2 cellular contexts compared by ENCODE assay signal in genomic region chrX:25275159-25275558, GRCh38.
TF ChIP-seq lines count a peak whose summit lies in the region.

No MANE protein-coding gene starts in this region.

TF ChIP-seq in SK-N-SH, 30 proteins besides CTCF, POLR2A, EP300 and RAD21 (continued from another document):
- TF ChIP-seq NRF1 (IDR thresholded peaks at IDR 0.05; ENCODE audit: low read depth, low read length) (no peak), JUND (IDR thresholded peaks at IDR 0.05) (no peak), MEF2A (IDR thresholded peaks at IDR 0.05; ENCODE audit: borderline replicate concordance, low read depth) (no peak), FOSL2 (IDR thresholded peaks at IDR 0.05; ENCODE audit: borderline replicate concordance, low read depth) (no peak), TAF1 (IDR thresholded peaks at IDR 0.05; ENCODE audit: borderline replicate concordance, low read depth, low read length) (no peak)
- TF ChIP-seq, protein P1, sequence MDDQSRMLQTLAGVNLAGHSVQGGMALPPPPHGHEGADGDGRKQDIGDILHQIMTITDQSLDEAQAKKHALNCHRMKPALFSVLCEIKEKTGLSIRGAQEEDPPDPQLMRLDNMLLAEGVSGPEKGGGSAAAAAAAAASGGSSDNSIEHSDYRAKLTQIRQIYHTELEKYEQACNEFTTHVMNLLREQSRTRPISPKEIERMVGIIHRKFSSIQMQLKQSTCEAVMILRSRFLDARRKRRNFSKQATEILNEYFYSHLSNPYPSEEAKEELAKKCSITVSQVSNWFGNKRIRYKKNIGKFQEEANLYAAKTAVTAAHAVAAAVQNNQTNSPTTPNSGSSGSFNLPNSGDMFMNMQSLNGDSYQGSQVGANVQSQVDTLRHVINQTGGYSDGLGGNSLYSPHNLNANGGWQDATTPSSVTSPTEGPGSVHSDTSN (IDR thresholded peaks at IDR 0.05): no peak
- TF ChIP-seq, protein P2, sequence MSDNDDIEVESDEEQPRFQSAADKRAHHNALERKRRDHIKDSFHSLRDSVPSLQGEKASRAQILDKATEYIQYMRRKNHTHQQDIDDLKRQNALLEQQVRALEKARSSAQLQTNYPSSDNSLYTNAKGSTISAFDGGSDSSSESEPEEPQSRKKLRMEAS (IDR thresholded peaks at IDR 0.05; ENCODE audit: low read depth): no peak

TF ChIP-seq in SK-N-SH treated with all-trans-retinoic acid at 6 μM for 48 hours, 23 proteins besides CTCF, POLR2A, EP300 and RAD21 (continued from another document):
- TF ChIP-seq, protein P3, sequence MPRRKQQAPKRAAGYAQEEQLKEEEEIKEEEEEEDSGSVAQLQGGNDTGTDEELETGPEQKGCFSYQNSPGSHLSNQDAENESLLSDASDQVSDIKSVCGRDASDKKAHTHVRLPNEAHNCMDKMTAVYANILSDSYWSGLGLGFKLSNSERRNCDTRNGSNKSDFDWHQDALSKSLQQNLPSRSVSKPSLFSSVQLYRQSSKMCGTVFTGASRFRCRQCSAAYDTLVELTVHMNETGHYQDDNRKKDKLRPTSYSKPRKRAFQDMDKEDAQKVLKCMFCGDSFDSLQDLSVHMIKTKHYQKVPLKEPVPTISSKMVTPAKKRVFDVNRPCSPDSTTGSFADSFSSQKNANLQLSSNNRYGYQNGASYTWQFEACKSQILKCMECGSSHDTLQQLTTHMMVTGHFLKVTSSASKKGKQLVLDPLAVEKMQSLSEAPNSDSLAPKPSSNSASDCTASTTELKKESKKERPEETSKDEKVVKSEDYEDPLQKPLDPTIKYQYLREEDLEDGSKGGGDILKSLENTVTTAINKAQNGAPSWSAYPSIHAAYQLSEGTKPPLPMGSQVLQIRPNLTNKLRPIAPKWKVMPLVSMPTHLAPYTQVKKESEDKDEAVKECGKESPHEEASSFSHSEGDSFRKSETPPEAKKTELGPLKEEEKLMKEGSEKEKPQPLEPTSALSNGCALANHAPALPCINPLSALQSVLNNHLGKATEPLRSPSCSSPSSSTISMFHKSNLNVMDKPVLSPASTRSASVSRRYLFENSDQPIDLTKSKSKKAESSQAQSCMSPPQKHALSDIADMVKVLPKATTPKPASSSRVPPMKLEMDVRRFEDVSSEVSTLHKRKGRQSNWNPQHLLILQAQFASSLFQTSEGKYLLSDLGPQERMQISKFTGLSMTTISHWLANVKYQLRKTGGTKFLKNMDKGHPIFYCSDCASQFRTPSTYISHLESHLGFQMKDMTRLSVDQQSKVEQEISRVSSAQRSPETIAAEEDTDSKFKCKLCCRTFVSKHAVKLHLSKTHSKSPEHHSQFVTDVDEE (CRISPR knock-in tag; IDR thresholded peaks at IDR 0.05): no peak
- TF ChIP-seq PPARA (CRISPR knock-in tag; IDR thresholded peaks at IDR 0.05; ENCODE audit: borderline replicate concordance) (no peak), ZC3H10 (CRISPR knock-in tag; IDR thresholded peaks at IDR 0.05) (no peak), CSDC2 (CRISPR knock-in tag; IDR thresholded peaks at IDR 0.05) (no peak), ZNF70 (CRISPR knock-in tag; IDR thresholded peaks at IDR 0.05) (no peak), ZFP3 (CRISPR knock-in tag; IDR thresholded peaks at IDR 0.05) (no peak), ZFP30 (CRISPR knock-in tag; IDR thresholded peaks at IDR 0.05) (no peak), GLIS3 (CRISPR knock-in tag; IDR thresholded peaks at IDR 0.05) (no peak), ARNTL (CRISPR knock-in tag; IDR thresholded peaks at IDR 0.05; ENCODE audit: borderline replicate concordance, low read depth) (no peak)
